Comparison of ENCODE assay signal across 8 cellular contexts in the genomic region with DNA sequence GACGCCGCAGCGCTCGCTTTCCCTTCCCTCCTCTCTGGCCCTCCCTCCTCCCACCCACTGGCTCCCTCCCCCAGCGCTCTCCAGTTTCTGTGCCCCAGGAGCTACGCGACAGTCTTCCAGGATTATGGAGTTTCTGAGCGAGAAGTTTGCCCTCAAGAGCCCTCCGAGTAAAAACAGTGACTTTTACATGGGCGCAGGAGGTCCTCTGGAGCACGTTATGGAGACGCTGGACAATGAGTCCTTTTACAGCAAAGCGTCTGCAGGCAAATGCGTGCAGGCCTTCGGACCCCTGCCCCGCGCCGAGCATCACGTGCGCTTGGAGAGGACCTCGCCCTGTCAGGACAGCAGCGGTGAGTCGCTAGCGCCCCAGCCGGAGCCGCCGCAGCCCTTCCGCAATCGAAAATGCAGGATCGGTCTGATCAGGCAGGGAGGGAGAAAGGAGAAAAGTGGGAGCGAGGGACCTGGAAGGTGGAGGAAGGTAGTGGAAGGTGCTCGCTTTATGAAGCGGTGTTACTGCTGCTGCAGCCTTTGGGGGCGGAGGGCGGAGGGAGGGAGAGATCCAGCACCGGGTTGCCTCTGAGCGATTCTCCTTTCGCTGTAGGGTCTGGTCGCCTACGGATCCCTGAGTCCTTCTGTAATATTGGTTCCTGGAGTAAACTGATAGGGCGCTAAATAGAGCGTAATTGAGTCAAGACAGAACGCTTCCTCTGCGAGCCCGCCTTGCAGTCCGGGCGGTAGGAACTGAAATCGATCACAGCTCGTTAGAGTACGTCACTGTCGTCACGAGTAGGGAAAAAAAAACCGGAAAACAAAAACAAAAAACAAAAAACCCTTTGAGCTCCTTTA. TPM values are rescaled to one million over a fixed set of nuclear protein-coding genes. Genes with fewer than 3 reads are reported as not detected.
DNase-seq lines count a peak whose midpoint lies in the region; ATAC-seq and TF ChIP-seq lines count a peak whose summit lies in the region.

A gene (plus strand): TSS at position 83 of the 846 bp plus-strand sequence. CDS start 42 bp downstream, at position 125.

- peaks cover 21% of the 10 kb centered on the region for H3K4me1 ChIP-seq in HAP-1
- H3K4me1 ChIP-seq in NT2/D1 (ENCODE audit: insufficient read depth, insufficient read length) = no peaks in the 10 kb centered on the region
- peaks cover 2% of the 10 kb centered on the region for H3K4me1 ChIP-seq in endodermal cell (ENCODE audit: control insufficient read depth, insufficient read depth, low read length)
- peaks cover 13% of the 10 kb centered on the region for H3K4me1 ChIP-seq in muscle layer of colon (ENCODE audit: insufficient read depth, low read length)

- in situ Hi-C loops in HAP-1 (cut with MboI; ENCODE audit: low sequenced_read_pairs) = no loop called here

- H3K4me3 ChIP-seq in HAP-1 (peak within 1 kb of the TSS; percentile 55), NT2/D1 (ENCODE audit: insufficient read length, low read depth) (peak within 1 kb of the TSS; percentile 80), endodermal cell (ENCODE audit: low read length) (peak within 1 kb of the TSS; percentile 93), muscle layer of colon (ENCODE audit: low read depth in 1 of 2, low read length in 2 of 2) (peak within 1 kb of the TSS; percentile 34 to 63)

- no peaks in the 10 kb centered on the region for H3K36me3 ChIP-seq in HAP-1 (replicated peaks)
- H3K36me3 ChIP-seq in NT2/D1 (ENCODE audit: insufficient read depth, insufficient read length, low read length) = no peaks in the 10 kb centered on the region
- H3K36me3 ChIP-seq in endodermal cell (ENCODE audit: control insufficient read depth, insufficient read depth, low read length) = no peaks in the 10 kb centered on the region
- no peaks in the 10 kb centered on the region for H3K36me3 ChIP-seq in muscle layer of colon (ENCODE audit: insufficient read depth, low read length)

- H3K9ac ChIP-seq in NT2/D1 (ENCODE audit: insufficient read length, low read depth) (peak within 1 kb of the TSS; percentile 83), endodermal cell (ENCODE audit: extremely low read depth, low read length, poor library complexity, severe bottlenecking) (peak within 1 kb of the TSS; percentile 65), muscle layer of colon (ENCODE audit: low read length) (no peak within 1 kb of the TSS)

- 0% methylated on average over 10 to 53 of the region's 53 CpGs for WGBS in endodermal cell (ENCODE audit: insufficient coverage in 1 of 2, insufficient read length in 1 of 2), 2 experiments

- H3K36me3 Mint-ChIP-seq in endodermal cell (ENCODE audit: low read depth) = no peaks in the 10 kb centered on the region

- H3K27me3 ChIP-seq in HAP-1 (ENCODE audit: low read depth) (no peaks in the 10 kb centered on the region), NT2/D1 (ENCODE audit: insufficient read depth, insufficient read length) (peaks cover 19% of the 10 kb centered on the region), endodermal cell (ENCODE audit: control insufficient read depth, insufficient read depth, low read length, poor library complexity, severe bottlenecking) (peaks cover 63% of the 10 kb centered on the region), muscle layer of colon (ENCODE audit: control insufficient read depth in 1 of 2, insufficient read depth in 2 of 2, low read length in 2 of 2) (peaks cover 63 to 69% of the 10 kb centered on the region in 2 donors)

- H3K27ac Mint-ChIP-seq in endodermal cell = peak within 1 kb of the TSS; percentile 96

- peaks cover 8% of the 10 kb centered on the region for H3K4me1 Mint-ChIP-seq in endodermal cell

- peaks cover 45% of the 10 kb centered on the region for H3K27me3 Mint-ChIP-seq in endodermal cell (ENCODE audit: insufficient read depth)

- ATAC-seq in HG03460 (IDR thresholded peaks at IDR 0.05; ENCODE audit: unreplicated experiment) = no peak

- H3K9me3 ChIP-seq in HAP-1 (no peaks in the 10 kb centered on the region), NT2/D1 (ENCODE audit: insufficient read depth, low read length) (no peaks in the 10 kb centered on the region), endodermal cell (ENCODE audit: control insufficient read depth, low read length) (no peaks in the 10 kb centered on the region), muscle layer of colon (ENCODE audit: low read length) (no peaks in the 10 kb centered on the region)

- no peaks in the 10 kb centered on the region for H3K9me3 Mint-ChIP-seq in endodermal cell

- TF ChIP-seq CTCF in endodermal cell (conservative IDR thresholded peaks at IDR 0.05) = peak; percentile 40

- peak; percentile 67 for DNase-seq in DMS114 treated with DMSO at 0.1 percent for 48 hours (lab: John Stamatoyannopoulos, UW; ENCODE audit: unreplicated experiment)
- DNase-seq in HAP-1 (ENCODE audit: low spot score in 2 of 2) = peak; percentile 78 to 85
- peak; percentile 77 for DNase-seq in NT2/D1 (ENCODE audit: low read depth, low spot score)
- DNase-seq in endodermal cell = peak; percentile 97
- no peak for DNase-seq in NOMO-1 treated with dmso at 0.1 percent for 144 hours (lab: John Stamatoyannopoulos, UW; ENCODE audit: unreplicated experiment)
- no peak for DNase-seq in activated naive CD4-positive, alpha-beta T cell treated with Interleukin-2 at 50 U/mL for 16 hours

- H3K4me3 Mint-ChIP-seq in endodermal cell = peak within 1 kb of the TSS; percentile 87

- H3K27ac ChIP-seq in endodermal cell (ENCODE audit: low read depth, low read length) (peak within 1 kb of the TSS; percentile 64), muscle layer of colon (ENCODE audit: low read depth, low read length) (no peak within 1 kb of the TSS)

RNA-seq across cellular contexts. Expression of the gene that starts here (rescaled TPM):
- total RNA-seq in endodermal cell = 1 to 10 TPM in 1 of 2 donors, under 1 TPM in 1; 0.40 to 1.3 TPM
- polyA plus RNA-seq in endodermal cell (2013, experiment 1 of 2) = 3.6 TPM
- 2.5 TPM for polyA plus RNA-seq in endodermal cell (2013, experiment 2 of 2)

Comparison
In these comparisons a context has a peak if more than half of its experiments do, and no peak if none do; other contexts are left out.
1. DNase-seq: peak in DMS114 treated with DMSO at 0.1 percent for 48 hours (single experiment), HAP-1 (2 of 2), NT2/D1 (single experiment) and endodermal cell (single experiment); none in NOMO-1 treated with dmso at 0.1 percent for 144 hours (single experiment) and activated naive CD4-positive, alpha-beta T cell treated with Interleukin-2 at 50 U/mL for 16 hours (single experiment).
2. Peak in every context shown above with its lines, with median percentiles within 50 percentile points of each other: H3K4me3 ChIP-seq.